2 cellular contexts compared by ENCODE assay signal in genomic region chr3:46184469-46184868, GRCh38.
TF ChIP-seq lines count a peak whose summit lies in the region.

No MANE protein-coding gene starts in this region.

TF ChIP-seq in IMR-90, 13 proteins besides CTCF, POLR2A, EP300 and RAD21 (continued from another document):
- TF ChIP-seq FOS (IDR thresholded peaks at IDR 0.05; ENCODE audit: low read depth, low read length), result peak; percentile 8; the same call in 1 of the 2 replicates

TF ChIP-seq in GM23338, 12 proteins besides CTCF, POLR2A, EP300 and RAD21 (continued from another document):
- TF ChIP-seq NANOG (IDR thresholded peaks at IDR 0.05; ENCODE audit: borderline replicate concordance) (no peak), ETS1 (IDR thresholded peaks at IDR 0.05) (no peak), EZH2phosphoT487 (IDR thresholded peaks at IDR 0.05; ENCODE audit: unreplicated experiment) (no peak), ZNF462 (CRISPR knock-in tag; IDR thresholded peaks at IDR 0.05) (no peak), ZNF114 (CRISPR knock-in tag; IDR thresholded peaks at IDR 0.05) (no peak), REST (IDR thresholded peaks at IDR 0.05; ENCODE audit: unreplicated experiment) (no peak), POLR2AphosphoS5 (IDR thresholded peaks at IDR 0.05; ENCODE audit: low read depth) (no peak), ZNF331 (CRISPR knock-in tag; IDR thresholded peaks at IDR 0.05; ENCODE audit: low read depth) (no peak), EZH2 (IDR thresholded peaks at IDR 0.05; ENCODE audit: low read depth, unreplicated experiment) (no peak)
